16 cellular contexts compared by ENCODE assay signal in the genomic region with DNA sequence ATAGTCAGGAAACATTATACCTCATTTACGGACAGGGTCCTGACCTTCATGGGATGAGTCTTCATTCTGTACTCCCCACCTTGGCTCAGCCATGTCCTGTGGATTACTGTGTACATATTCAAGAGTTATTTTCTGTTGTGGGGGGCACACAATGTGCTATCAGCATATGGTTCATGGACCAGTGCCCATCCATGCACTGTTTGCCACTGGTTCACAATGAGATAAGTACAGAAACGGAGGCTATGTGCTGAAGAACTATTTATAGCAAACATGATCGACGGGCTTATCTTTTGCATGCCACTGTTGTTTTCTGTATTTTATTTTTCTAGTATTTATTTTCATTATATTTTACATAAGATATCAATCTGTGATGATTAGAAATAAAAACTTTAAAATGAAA. TPM values are rescaled to one million over a fixed set of nuclear protein-coding genes. Genes with fewer than 3 reads are reported as not detected.
"Had no signal": no experiment of that assay in that cellular context is flagged by ENCODE, and none has a peak within 500 bp of the region (broad histone marks: within the 10 kb centered on the region; RNA-seq: fewer than 3 reads in every experiment).

No MANE protein-coding gene starts in this region.

- H3K36me3 ChIP-seq: neural progenitor cell, ovary had no signal

- ATAC-seq: activated CD8-positive, alpha-beta memory T cell treated with anti-CD3 and anti-CD28 coated beads, Interleukin-2, amount 10 ng/mL, durations not matched to agents 7 days and 5 days; SK-N-SH treated with all-trans-retinoic acid at 6 μM for 48 hours had no signal

- H3K9me3 ChIP-seq: ovary had no signal

- H3K27me3 ChIP-seq: neural progenitor cell, ovary had no signal

- H3K9me3 Mint-ChIP-seq: activated naive CD8-positive, alpha-beta T cell treated with anti-CD3 and anti-CD28 coated beads for 36 hours; activated T-cell treated with anti-CD3 and anti-CD28 coated beads, Interleukin-2, amount 50 U/mL, for 4 hours; memory B cell; neural progenitor cell; stimulated activated naive CD8-positive, alpha-beta T cell treated with anti-CD3 and anti-CD28 coated beads, Interleukin-15, Interleukin-2, amounts not matched to agents 100 ng/mL and 50 ng/mL, for 24 hours had no signal

- DNase-seq: activated CD4-positive, alpha-beta T cell treated with anti-CD3 and anti-CD28 coated beads, Interleukin-2, amount 50 U/mL, for 4 hours; activated CD8-positive, alpha-beta memory T cell treated with anti-CD3 and anti-CD28 coated beads, Interleukin-2, amount 10 ng/mL, durations not matched to agents 7 days and 5 days; activated gamma-delta T cell treated with Interleukin-2 at 50 U/mL for 16 hours; activated naive CD8-positive, alpha-beta T cell treated with anti-CD3 and anti-CD28 coated beads for 36 hours; activated T-cell treated with anti-CD3 and anti-CD28 coated beads, Interleukin-2, amount 50 U/mL, for 4 hours; anterior cingulate cortex; effector CD8-positive, alpha-beta T cell; hippocampal formation; ovary; stimulated activated CD4-positive, alpha-beta T cell treated with anti-CD3 and anti-CD28 coated beads, Interleukin-4, amount 100 ng/mL, for 1 hour; stimulated activated CD8-positive, alpha-beta memory T cell treated with anti-CD3 and anti-CD28 coated beads, Interleukin-4, amount 100 ng/mL, for 48 hours had no signal

- H3K27ac Mint-ChIP-seq: memory B cell, neural progenitor cell had no signal

- H3K4me3 Mint-ChIP-seq: activated CD8-positive, alpha-beta memory T cell treated with anti-CD3 and anti-CD28 coated beads, Interleukin-2, amount 10 ng/mL, durations not matched to agents 7 days and 5 days; activated naive CD8-positive, alpha-beta T cell treated with anti-CD3 and anti-CD28 coated beads for 36 hours; activated T-cell treated with anti-CD3 and anti-CD28 coated beads, Interleukin-2, amount 50 U/mL, for 4 hours; memory B cell; neural progenitor cell; stimulated activated naive CD8-positive, alpha-beta T cell treated with anti-CD3 and anti-CD28 coated beads, Interleukin-15, Interleukin-2, amounts not matched to agents 100 ng/mL and 50 ng/mL, for 24 hours had no signal

- H3K4me3 ChIP-seq: neural progenitor cell, ovary had no signal

- H3K36me3 Mint-ChIP-seq: memory B cell, neural progenitor cell had no signal

- H3K27me3 Mint-ChIP-seq: activated CD8-positive, alpha-beta memory T cell treated with anti-CD3 and anti-CD28 coated beads, Interleukin-2, amount 10 ng/mL, durations not matched to agents 7 days and 5 days; activated naive CD8-positive, alpha-beta T cell treated with anti-CD3 and anti-CD28 coated beads for 36 hours; stimulated activated naive CD8-positive, alpha-beta T cell treated with anti-CD3 and anti-CD28 coated beads, Interleukin-15, Interleukin-2, amounts not matched to agents 100 ng/mL and 50 ng/mL, for 24 hours had no signal

- H3K27ac ChIP-seq: neural progenitor cell, ovary had no signal

RNA-seq across cellular contexts. Expression of a gene that starts 56.4 kb away (rescaled TPM):
- total RNA-seq: activated naive CD8-positive, alpha-beta T cell treated with anti-CD3 and anti-CD28 coated beads for 36 hours; activated T-cell treated with anti-CD3 and anti-CD28 coated beads, Interleukin-2, amount 50 U/mL, for 4 hours; bronchial epithelial cell had no signal
